9 cellular contexts compared by ENCODE assay signal in genomic region chr3:142929109-142929508, GRCh38. TPM values are rescaled to one million over a fixed set of nuclear protein-coding genes. Genes with fewer than 3 reads are reported as not detected.
DNase-seq lines count a peak whose midpoint lies in the region; ATAC-seq, FAIRE-seq and TF ChIP-seq lines count a peak whose summit lies in the region.
"Had no signal": no experiment of that assay in that cellular context is flagged by ENCODE, and none has a peak within 500 bp of the region (broad histone marks: within the 10 kb centered on the region; RNA-seq: fewer than 3 reads in every experiment).

No MANE protein-coding gene starts in this region.

- intact Hi-C loops in Right ventricle myocardium superior (cut with DNase I), result no loop called here
- intact Hi-C loops in Right ventricle myocardium inferior (cut with DNase I), result loop anchor here (5.0 kb wide), 1 partner anchor 63 kb away; no protein-coding TSS in a partner anchor
- intact Hi-C loops in pancreas (cut with DNase I), result no loop called here

- FAIRE-seq in H1 (lab: Jason Lieb, UNC), result peak; percentile 94
- no peak for FAIRE-seq in pancreas (lab: Jason Lieb, UNC)

- H2BK120ac ChIP-seq in H1 (replicated peaks; ENCODE audit: low read depth, low read length), result no peak overlapping the region

- H3K79me1 ChIP-seq in H1 (ENCODE audit: low read depth, low read length), result no peaks in the 10 kb centered on the region

- H3K4me1 ChIP-seq in SK-N-SH (ENCODE audit: control insufficient read depth in 1 of 2, insufficient read depth in 2 of 2, low read depth in 1 of 2, low read length in 1 of 2), result no peaks in the 10 kb centered on the region
- no peaks in the 10 kb centered on the region for H3K4me1 ChIP-seq in H1 (replicated peaks in 1 of 4; ENCODE audit: control insufficient read depth in 3 of 4, insufficient read depth in 4 of 4, low read length in 3 of 4)
- H3K4me1 ChIP-seq in pancreas, result no peaks in the 10 kb centered on the region

- no peak overlapping the region for H3K9ac ChIP-seq in SK-N-SH
- no peak overlapping the region for H3K9ac ChIP-seq in H1 (replicated peaks in 1 of 4; ENCODE audit: extremely low read depth in 1 of 4, low read depth in 3 of 4, low read length in 3 of 4)

- TF ChIP-seq EP300 in SK-N-SH (IDR thresholded peaks at IDR 0.05; ENCODE audit: borderline replicate concordance in 1 of 2, low read depth in 1 of 2, low read length in 1 of 2) (no peak), H1 (IDR thresholded peaks at IDR 0.05; ENCODE audit: borderline replicate concordance in 1 of 2, low read depth in 2 of 2, low read length in 2 of 2) (no peak)

- no peak overlapping the region for H3K4me3 ChIP-seq in Jurkat, Clone E6-1 (ENCODE audit: low read length)
- H3K4me3 ChIP-seq in SK-N-SH (ENCODE audit: low read depth in 2 of 2, low read length in 1 of 2) (no peak overlapping the region), H1 (ENCODE audit: extremely low read depth in 1 of 4, insufficient read depth in 2 of 4, low read depth in 3 of 4, low read length in 4 of 4) (no peak overlapping the region), pancreas (no peak overlapping the region)

- peak; percentile 57 for TF ChIP-seq CTCF in SK-N-SH (IDR thresholded peaks at IDR 0.05)
- peak; percentile 74 to 78 (median 77) for TF ChIP-seq CTCF in H1 (IDR thresholded peaks at IDR 0.05; ENCODE audit: control extremely low read depth in 1 of 3, insufficient read depth in 1 of 3, low read depth in 1 of 3, low read length in 3 of 3)
- TF ChIP-seq CTCF in pancreas (IDR thresholded peaks at IDR 0.05), result peak in 2 of 4 donors; percentile 14 to 26

- DNase-seq in Right ventricle myocardium superior, result peak; percentile 56
- no peak for DNase-seq in Right ventricle myocardium inferior (ENCODE audit: missing footprints)
- peak; percentile 32 for DNase-seq in Jurkat, Clone E6-1 (ENCODE audit: low read depth, low spot score)
- no peak for DNase-seq in SK-N-SH
- peak in 1 of 2 experiments; percentile 70 for DNase-seq in H1 (ENCODE audit: low read depth in 1 of 2, low spot score in 2 of 2)
- DNase-seq in pancreas, result peak in 4 of 6 donors; percentile 19 to 40 (median 24)
- DNase-seq: activated naive CD8-positive, alpha-beta T cell treated with anti-CD3 and anti-CD28 coated beads, Interleukin-2, amount 10 ng/mL, durations not matched to agents 7 days and 5 days had no signal

- H3K27ac ChIP-seq in SK-N-SH (ENCODE audit: low read depth in 2 of 2, low read length in 1 of 2), result no peak overlapping the region
- no peak overlapping the region for H3K27ac ChIP-seq in H1 (ENCODE audit: low read depth, low read length)
- H3K27ac ChIP-seq in pancreas, result no peak overlapping the region

- POLR2A ChIA-PET in SK-N-SH (lab: Yijun Ruan, JAX), result no interaction called here
- POLR2A ChIA-PET in H1 (lab: Charles Lee; ENCODE audit: partially characterized antibody), result no interaction called here

- no peaks in the 10 kb centered on the region for H3F3A ChIP-seq in SK-N-SH (replicated peaks; ENCODE audit: insufficient read depth)

- no peak for TF ChIP-seq POLR2A in H1 (IDR thresholded peaks at IDR 0.05; ENCODE audit: control extremely low read depth in 1 of 2, low read depth in 2 of 2, low read length in 2 of 2)

- CTCF ChIA-PET in SK-N-SH (lab: Yijun Ruan, JAX) (interaction anchor here (1.5 kb wide), 1 partner anchor 20 kb away, joined by 3 read pairs; no protein-coding TSS in a partner anchor), H1 (lab: Charles Lee; ENCODE audit: partially characterized antibody) (interaction anchor here (0.6 to 6.7 kb wide), 12 partner anchors 11 to 100 kb away, joined by 3 to 51 read pairs (median 6); no protein-coding TSS in a partner anchor)

- H3K23me2 ChIP-seq in H1 (ENCODE audit: low read depth, low read length), result no peaks in the 10 kb centered on the region

- no peak overlapping the region for H3K14ac ChIP-seq in H1 (ENCODE audit: insufficient read length)

- H3K9me3 ChIP-seq in SK-N-SH, result no peaks in the 10 kb centered on the region
- no peaks in the 10 kb centered on the region for H3K9me3 ChIP-seq in H1 (ENCODE audit: insufficient read depth in 2 of 2, low read depth in 1 of 2, low read length in 1 of 2)
- no peaks in the 10 kb centered on the region for H3K9me3 ChIP-seq in pancreas

- WGBS in SK-N-SH (ENCODE audit: low lambda C conversion rate), result 5% methylated on average over 3 of the region's 3 CpGs
- 35% methylated on average over 3 of the region's 3 CpGs; no CpG with 5 or more reads in 1 of the 2 experiments for WGBS in H1 (ENCODE audit: extremely low coverage in 1 of 2, insufficient coverage in 1 of 2, insufficient read length in 1 of 2, insufficient replicate concordance in 2 of 2, low coverage in 1 of 2, low lambda C conversion rate in 2 of 2, missing lambda C conversion rate in 1 of 2), 2 experiments
- 14% methylated on average over 3 of the region's 3 CpGs for WGBS in pancreas, 2 donors

- H3K18ac ChIP-seq in H1 (ENCODE audit: extremely low read depth, low read length), result no peak overlapping the region

- H2BK20ac ChIP-seq in H1 (ENCODE audit: low read length), result no peak overlapping the region

- H2AFZ ChIP-seq in SK-N-SH (ENCODE audit: low read depth) (no peak overlapping the region), H1 (ENCODE audit: low read length) (no peak overlapping the region)

- H2BK15ac ChIP-seq in H1 (ENCODE audit: low read length), result no peak overlapping the region

- H3K56ac ChIP-seq in H1 (replicated peaks; ENCODE audit: insufficient read length, low read depth, low read length), result no peak overlapping the region

- H2BK12ac ChIP-seq in H1 (ENCODE audit: low read depth, low read length), result no peak overlapping the region

- H3K36me3 ChIP-seq in SK-N-SH (replicated peaks in 1 of 2; ENCODE audit: control insufficient read depth in 1 of 2, insufficient read depth in 2 of 2, low read length in 1 of 2) (no peaks in the 10 kb centered on the region), H1 (ENCODE audit: control insufficient read depth in 2 of 4, insufficient read depth in 4 of 4, low read length in 3 of 4) (no peaks in the 10 kb centered on the region), pancreas (no peaks in the 10 kb centered on the region)

- no peak overlapping the region for H4K91ac ChIP-seq in H1 (replicated peaks; ENCODE audit: insufficient read length, low read length)

- no peak overlapping the region for H4K8ac ChIP-seq in H1 (ENCODE audit: extremely low read depth, insufficient read depth, low read length)

- H3K4ac ChIP-seq in H1 (replicated peaks; ENCODE audit: insufficient read length, low read depth, low read length), result no peak overlapping the region

- H3K4me2 ChIP-seq in SK-N-SH (no peak overlapping the region), H1 (ENCODE audit: insufficient read depth in 1 of 2, low read depth in 2 of 2, low read length in 2 of 2) (no peak overlapping the region)

- TF ChIP-seq RAD21 in SK-N-SH (IDR thresholded peaks at IDR 0.05; ENCODE audit: low read length) (peak; percentile 32), H1 (IDR thresholded peaks at IDR 0.05 in 1 of 2, conservative IDR thresholded peaks at IDR 0.05 in 1 of 2; ENCODE audit: low read depth in 2 of 2, low read length in 2 of 2) (peak; percentile 57 to 72)

- H2AK5ac ChIP-seq in H1 (ENCODE audit: low read depth, low read length), result no peak overlapping the region

- no peaks in the 10 kb centered on the region for H3K9me2 ChIP-seq in SK-N-SH

- ATAC-seq in Right ventricle myocardium superior (ENCODE audit: poor library complexity) (peak; percentile 82), Right ventricle myocardium inferior (no peak), pancreas (peak; percentile 55 to 88 (median 77)), GM19023 (IDR thresholded peaks at IDR 0.05; ENCODE audit: unreplicated experiment) (no peak), GM19328 (IDR thresholded peaks at IDR 0.05; ENCODE audit: unreplicated experiment) (no peak)

- H4K20me1 ChIP-seq in SK-N-SH (ENCODE audit: insufficient read depth), result no peaks in the 10 kb centered on the region
- no peaks in the 10 kb centered on the region for H4K20me1 ChIP-seq in H1 (replicated peaks in 1 of 2; ENCODE audit: control insufficient read depth in 1 of 2, insufficient read depth in 2 of 2, low read length in 2 of 2)

- no peaks in the 10 kb centered on the region for H3K79me2 ChIP-seq in SK-N-SH (ENCODE audit: insufficient read depth)
- no peaks in the 10 kb centered on the region for H3K79me2 ChIP-seq in H1 (ENCODE audit: control insufficient read depth in 1 of 2, insufficient read depth in 2 of 2, low read length in 2 of 2)

- no peak overlapping the region for H2BK5ac ChIP-seq in H1 (ENCODE audit: low read depth, low read length)

- no peaks in the 10 kb centered on the region for H3K27me3 ChIP-seq in SK-N-SH (ENCODE audit: insufficient read depth)
- no peaks in the 10 kb centered on the region for H3K27me3 ChIP-seq in H1 (replicated peaks in 1 of 4; ENCODE audit: control insufficient read depth in 3 of 4, extremely low read depth in 1 of 4, insufficient read depth in 3 of 4, low read length in 3 of 4)
- no peaks in the 10 kb centered on the region for H3K27me3 ChIP-seq in pancreas

- H4K5ac ChIP-seq in H1 (ENCODE audit: insufficient read length, low read depth, low read length), result no peak overlapping the region

- no peak overlapping the region for H3K23ac ChIP-seq in H1 (ENCODE audit: insufficient read length)

RNA-seq across cellular contexts. Expression of gene PAQR9, which starts 34.4 kb away (rescaled TPM):
- 10.6 TPM for total RNA-seq in Right ventricle myocardium superior
- 13.7 TPM for total RNA-seq in Right ventricle myocardium inferior
- polyA plus RNA-seq in Jurkat, Clone E6-1 (2012; ENCODE audit: insufficient read depth, insufficient read length), result 0.95 TPM
- 0.10 and 0.16 TPM in 2 replicates for polyA plus RNA-seq in SK-N-SH (2012; rRNA removed)
- 0.15 and 0.16 TPM in 2 replicates for polyA plus RNA-seq in SK-N-SH (2012; cell fraction: cytosol; rRNA removed)
- polyA plus RNA-seq in SK-N-SH (2012; cell fraction: nucleus; rRNA removed), result 0.15 and 0.23 TPM in 2 replicates
- 2.6 and 2.7 TPM in 2 replicates for total RNA-seq in H1 (2021; fragmentation: NEBNext Ultra II Directional; extraction: Animal tissue kit (Norgen Biotek cat#: 25700))
- polyA plus RNA-seq in H1 (2011; rRNA removed), result 5.2 and 7.5 TPM in 2 replicates
- polyA plus RNA-seq in H1 (2011; cell fraction: cytosol; rRNA removed), result 4.0 TPM
- 5.0 TPM for polyA plus RNA-seq in H1 (2011; cell fraction: nucleus; rRNA removed)
- polyA plus RNA-seq in H1 (2012, experiment 1 of 2), result 2.0 to 2.5 TPM (median 2.3 TPM) in 4 replicates
- polyA plus RNA-seq in H1 (2012, experiment 2 of 2), result 2.1 TPM
- polyA plus RNA-seq in H1 (2013, experiment 1 of 2), result 1.9 TPM
- polyA plus RNA-seq in H1 (2013, experiment 2 of 2), result 2.1 TPM
- 4.9 and 5.2 TPM in 2 replicates for polyA minus RNA-seq in H1 (2011; rRNA and poly(A)+ RNA removed)
- polyA minus RNA-seq in H1 (2011; cell fraction: cytosol; rRNA and poly(A)+ RNA removed), result 2.3 TPM
- 10.7 TPM for polyA minus RNA-seq in H1 (2011; cell fraction: nucleus; rRNA and poly(A)+ RNA removed)
- under 1 TPM in 1 of 6 donors, not detected in 5; 0.13 TPM for total RNA-seq in pancreas
- polyA plus RNA-seq in pancreas, result not detected
- total RNA-seq: activated naive CD8-positive, alpha-beta T cell treated with anti-CD3 and anti-CD28 coated beads, Interleukin-2, amount 10 ng/mL, durations not matched to agents 7 days and 5 days had no signal

RNA-seq across cellular contexts. Expression of gene PCOLCE2, which starts 40.2 kb away (rescaled TPM):
- total RNA-seq in Right ventricle myocardium superior, result 52.7 TPM
- total RNA-seq in Right ventricle myocardium inferior, result 64.1 TPM
- 30.5 TPM for polyA plus RNA-seq in Jurkat, Clone E6-1 (2012; ENCODE audit: insufficient read depth, insufficient read length)
- 22.2 and 25.4 TPM in 2 replicates for polyA plus RNA-seq in SK-N-SH (2012; rRNA removed)
- polyA plus RNA-seq in SK-N-SH (2012; cell fraction: cytosol; rRNA removed), result 26.6 and 26.8 TPM in 2 replicates
- 15.3 and 18.2 TPM in 2 replicates for polyA plus RNA-seq in SK-N-SH (2012; cell fraction: nucleus; rRNA removed)
- 11.6 and 12.6 TPM in 2 replicates for total RNA-seq in H1 (2021; fragmentation: NEBNext Ultra II Directional; extraction: Animal tissue kit (Norgen Biotek cat#: 25700))
- polyA plus RNA-seq in H1 (2011; rRNA removed), result 9.4 and 11.1 TPM in 2 replicates
- 12.1 TPM for polyA plus RNA-seq in H1 (2011; cell fraction: cytosol; rRNA removed)
- 19.0 TPM for polyA plus RNA-seq in H1 (2011; cell fraction: nucleus; rRNA removed)
- polyA plus RNA-seq in H1 (2012, experiment 1 of 2), result 10.8 to 18.7 TPM (median 12.4 TPM) in 4 replicates
- polyA plus RNA-seq in H1 (2012, experiment 2 of 2), result 4.8 TPM
- polyA plus RNA-seq in H1 (2013, experiment 1 of 2), result 11.2 TPM
- 11.5 TPM for polyA plus RNA-seq in H1 (2013, experiment 2 of 2)
- polyA minus RNA-seq in H1 (2011; rRNA and poly(A)+ RNA removed), result 19.1 and 25.5 TPM in 2 replicates
- 11.7 TPM for polyA minus RNA-seq in H1 (2011; cell fraction: cytosol; rRNA and poly(A)+ RNA removed)
- polyA minus RNA-seq in H1 (2011; cell fraction: nucleus; rRNA and poly(A)+ RNA removed), result 28.9 TPM
- 1 to 10 TPM in 2 of 6 donors, under 1 TPM in 4; 0.23 to 2.3 (median 0.61) TPM for total RNA-seq in pancreas
- polyA plus RNA-seq in pancreas, result 1 to 10 TPM in 1 of 2 donors, under 1 TPM in 1; 0.68 to 2.5 TPM
- total RNA-seq: activated naive CD8-positive, alpha-beta T cell treated with anti-CD3 and anti-CD28 coated beads, Interleukin-2, amount 10 ng/mL, durations not matched to agents 7 days and 5 days had no signal

Comparison
In these comparisons a context has a peak if more than half of its experiments do, and no peak if none do; other contexts are left out.
1. ATAC-seq: peak in Right ventricle myocardium superior (single experiment) and pancreas (4 of 4); none in Right ventricle myocardium inferior (single experiment), GM19023 (single experiment) and GM19328 (single experiment).
2. DNase-seq: peak in Right ventricle myocardium superior (single experiment), Jurkat, Clone E6-1 (single experiment) and pancreas (4 of 6); none in Right ventricle myocardium inferior (single experiment) and SK-N-SH (single experiment).